Comparison of ENCODE assay signal across 9 cellular contexts in genomic region chr20:14336667-14337066, GRCh38. TPM values are rescaled to one million over a fixed set of nuclear protein-coding genes. Genes with fewer than 3 reads are reported as not detected.
DNase-seq lines count a peak whose midpoint lies in the region; ATAC-seq, FAIRE-seq and TF ChIP-seq lines count a peak whose summit lies in the region.
"Had no signal": no experiment of that assay in that cellular context is flagged by ENCODE, and none has a peak within 500 bp of the region (broad histone marks: within the 10 kb centered on the region; RNA-seq: fewer than 3 reads in every experiment).

No MANE protein-coding gene starts in this region.

- H3K27me3 ChIP-seq in endothelial cell of umbilical vein (ENCODE audit: control insufficient read depth in 2 of 2, insufficient read depth in 2 of 2, low read length in 2 of 2) (peaks cover 0 to 2% of the 10 kb centered on the region in 2 experiments), HAP-1 (ENCODE audit: low read depth) (peaks cover 13% of the 10 kb centered on the region)

- H3K9me3 ChIP-seq in endothelial cell of umbilical vein (replicated peaks; ENCODE audit: control insufficient read depth, insufficient read depth, low read length) (no peaks in the 10 kb centered on the region), HAP-1 (no peaks in the 10 kb centered on the region)

- no peaks in the 10 kb centered on the region for H3K9me1 ChIP-seq in endothelial cell of umbilical vein (replicated peaks; ENCODE audit: control insufficient read depth, extremely low read depth, insufficient read depth, low read length)

- peaks cover 5% of the 10 kb centered on the region for H3K4me1 ChIP-seq in endothelial cell of umbilical vein (ENCODE audit: control insufficient read depth, extremely low read depth, insufficient read depth, low read length)
- H3K4me1 ChIP-seq in HAP-1, result peaks cover under 1% of the 10 kb centered on the region; the same call in 1 of the 2 replicates

- H3K36me3 Mint-ChIP-seq in nephron progenitor cell (ENCODE audit: low read depth), result no peaks in the 10 kb centered on the region

- peak overlapping the region in 1 of 3 experiments; percentile 65 for H3K4me3 ChIP-seq in endothelial cell of umbilical vein (replicated peaks in 1 of 3; ENCODE audit: insufficient read depth in 1 of 3, low read depth in 1 of 3, low read length in 3 of 3)
- H3K4me3 ChIP-seq in HAP-1, result no peak overlapping the region

- peaks cover 3% of the 10 kb centered on the region for H3K27me3 Mint-ChIP-seq in nephron progenitor cell (ENCODE audit: low read depth, poor library complexity)

- peaks cover 43% of the 10 kb centered on the region for H3K4me1 Mint-ChIP-seq in nephron progenitor cell

- CTCF ChIA-PET in endothelial cell of umbilical vein (lab: Charles Lee), result interaction anchor here (0.7 to 4.9 kb wide), 34 partner anchors 9 to 1594 kb away, joined by 3 to 145 read pairs (median 4); no protein-coding TSS in a partner anchor

- no peak overlapping the region for H3K27ac ChIP-seq in endothelial cell of umbilical vein (ENCODE audit: insufficient read depth, low read depth, low read length)

- H3K79me2 ChIP-seq in endothelial cell of umbilical vein (ENCODE audit: control insufficient read depth, insufficient read depth, low read length), result no peaks in the 10 kb centered on the region

- H3K4me2 ChIP-seq in endothelial cell of umbilical vein (ENCODE audit: insufficient read depth, low read length), result peak overlapping the region; percentile 94

- TF ChIP-seq POLR2A in endothelial cell of umbilical vein (IDR thresholded peaks at IDR 0.05; ENCODE audit: low read depth, low read length), result no peak

- no peak for DNase-seq in AG09319 (ENCODE audit: extremely low read depth, low read depth)
- DNase-seq in NCI-H2196 (lab: John Stamatoyannopoulos, UW; ENCODE audit: unreplicated experiment), result peak; percentile 20
- no peak for DNase-seq in endothelial cell of umbilical vein (ENCODE audit: low read depth, low spot score)
- DNase-seq in nephron progenitor cell, result peak; percentile 8
- no peak for DNase-seq in HAP-1 (ENCODE audit: low spot score in 2 of 2)
- DNase-seq: NCI-H526 had no signal

- peak overlapping the region; percentile 95 for H3K27ac Mint-ChIP-seq in nephron progenitor cell

- peak overlapping the region; percentile 96 for H2AFZ ChIP-seq in endothelial cell of umbilical vein (ENCODE audit: low read depth, low read length)

- TF ChIP-seq CTCF in AG09319 (IDR thresholded peaks at IDR 0.05; ENCODE audit: low read depth, low read length) (peak; percentile 3), endothelial cell of umbilical vein (IDR thresholded peaks at IDR 0.05; ENCODE audit: extremely low read depth in 1 of 2, insufficient read depth in 1 of 2, low read depth in 1 of 2, low read length in 2 of 2) (no peak), nephron progenitor cell (IDR thresholded peaks at IDR 0.05) (no peak)

- BruUV-seq in endothelial cell of umbilical vein (replicated peaks; lab: Mats Ljungman, UMichigan), result no TSS peak

- no peak for FAIRE-seq in endothelial cell of umbilical vein (lab: Jason Lieb, UNC)

- intact Hi-C loops in endothelial cell of umbilical vein (cut with micrococcal nuclease), result loop anchor here (1.0 to 10.0 kb wide), 5 partner anchors 256 to 1598 kb away; no protein-coding TSS in a partner anchor

- in situ Hi-C loops in HAP-1 (cut with MboI; ENCODE audit: low sequenced_read_pairs), result no loop called here

- no peaks in the 10 kb centered on the region for H3K9me3 Mint-ChIP-seq in nephron progenitor cell

- no peaks in the 10 kb centered on the region for H4K20me1 ChIP-seq in endothelial cell of umbilical vein (replicated peaks; ENCODE audit: control insufficient read depth, extremely low read depth, insufficient read depth, low read length)

- dilution Hi-C loops in endothelial cell of umbilical vein (cut with MboI; ENCODE audit: extremely low pct_ligation_motif_present, low sequenced_read_pairs), result no loop called here

- peak overlapping the region; percentile 91 for H3K4me3 Mint-ChIP-seq in nephron progenitor cell

- POLR2A ChIA-PET in endothelial cell of umbilical vein (lab: Charles Lee), result no interaction called here

- peak overlapping the region; percentile 67 for H3K9ac ChIP-seq in endothelial cell of umbilical vein (replicated peaks; ENCODE audit: extremely low read depth, insufficient read depth, low read length)

- H3K36me3 ChIP-seq in endothelial cell of umbilical vein (ENCODE audit: control insufficient read depth in 2 of 2, extremely low read depth in 1 of 2, insufficient read depth in 2 of 2, low read length in 2 of 2) (no peaks in the 10 kb centered on the region), HAP-1 (replicated peaks) (no peaks in the 10 kb centered on the region)

- ATAC-seq in GM21515 (IDR thresholded peaks at IDR 0.05; ENCODE audit: unreplicated experiment) (no peak), GM19328 (IDR thresholded peaks at IDR 0.05; ENCODE audit: unreplicated experiment) (no peak), HG02970 (IDR thresholded peaks at IDR 0.05; ENCODE audit: low FRiP score, unreplicated experiment) (no peak)

TF ChIP-seq in endothelial cell of umbilical vein, 7 proteins besides CTCF, POLR2A, EP300 and RAD21:
- TF ChIP-seq POLR2AphosphoS5 (IDR thresholded peaks at IDR 0.05; ENCODE audit: insufficient read depth, low read depth, low read length) (no peak), FOS (IDR thresholded peaks at IDR 0.05; ENCODE audit: borderline replicate concordance, insufficient read depth, low read length) (no peak), EZH2 (IDR thresholded peaks at IDR 0.05; ENCODE audit: borderline replicate concordance, low read depth, low read length, severe bottlenecking) (no peak), MYC (IDR thresholded peaks at IDR 0.05; ENCODE audit: low read depth, low read length) (no peak), GATA2 (IDR thresholded peaks at IDR 0.05; ENCODE audit: insufficient read depth, insufficient read length, low read depth, low read length) (no peak), JUN (IDR thresholded peaks at IDR 0.05; ENCODE audit: borderline replicate concordance, insufficient read depth, insufficient read length, low read depth) (no peak)
- TF ChIP-seq, protein P1, sequence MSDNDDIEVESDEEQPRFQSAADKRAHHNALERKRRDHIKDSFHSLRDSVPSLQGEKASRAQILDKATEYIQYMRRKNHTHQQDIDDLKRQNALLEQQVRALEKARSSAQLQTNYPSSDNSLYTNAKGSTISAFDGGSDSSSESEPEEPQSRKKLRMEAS (IDR thresholded peaks at IDR 0.05; ENCODE audit: insufficient read depth, insufficient read length), result no peak

RNA-seq across cellular contexts. Expression of gene FLRT3, which starts 0.7 kb away (rescaled TPM):
- total RNA-seq in endothelial cell of umbilical vein, result 0.09 and 0.13 TPM in 2 replicates
- polyA plus RNA-seq in endothelial cell of umbilical vein, result 0.06 and 0.08 TPM in 2 replicates
- 0.06 and 0.07 TPM in 2 replicates for polyA plus RNA-seq in endothelial cell of umbilical vein (2011; cell fraction: cytosol; rRNA removed)
- 0.11 and 0.20 TPM in 2 replicates for polyA plus RNA-seq in endothelial cell of umbilical vein (2011; cell fraction: nucleus; rRNA removed)
- polyA plus RNA-seq in endothelial cell of umbilical vein (2012), result 0.14 and 0.48 TPM in 2 replicates
- 0.12 TPM in 1 of 2 replicates, not detected in the other for polyA minus RNA-seq in endothelial cell of umbilical vein
- polyA minus RNA-seq in endothelial cell of umbilical vein (2011; cell fraction: cytosol; rRNA and poly(A)+ RNA removed), result 0.51 TPM
- 0.10 and 0.29 TPM in 2 replicates for polyA minus RNA-seq in endothelial cell of umbilical vein (2011; cell fraction: nucleus; rRNA and poly(A)+ RNA removed)

Comparison
In these comparisons a context has a peak if more than half of its experiments do, and no peak if none do; other contexts are left out.
1. DNase-seq: peak in NCI-H2196 (single experiment) and nephron progenitor cell (single experiment); none in AG09319 (single experiment), endothelial cell of umbilical vein (single experiment) and HAP-1 (0 of 2).